8 cellular contexts compared by ENCODE assay signal in the genomic region with DNA sequence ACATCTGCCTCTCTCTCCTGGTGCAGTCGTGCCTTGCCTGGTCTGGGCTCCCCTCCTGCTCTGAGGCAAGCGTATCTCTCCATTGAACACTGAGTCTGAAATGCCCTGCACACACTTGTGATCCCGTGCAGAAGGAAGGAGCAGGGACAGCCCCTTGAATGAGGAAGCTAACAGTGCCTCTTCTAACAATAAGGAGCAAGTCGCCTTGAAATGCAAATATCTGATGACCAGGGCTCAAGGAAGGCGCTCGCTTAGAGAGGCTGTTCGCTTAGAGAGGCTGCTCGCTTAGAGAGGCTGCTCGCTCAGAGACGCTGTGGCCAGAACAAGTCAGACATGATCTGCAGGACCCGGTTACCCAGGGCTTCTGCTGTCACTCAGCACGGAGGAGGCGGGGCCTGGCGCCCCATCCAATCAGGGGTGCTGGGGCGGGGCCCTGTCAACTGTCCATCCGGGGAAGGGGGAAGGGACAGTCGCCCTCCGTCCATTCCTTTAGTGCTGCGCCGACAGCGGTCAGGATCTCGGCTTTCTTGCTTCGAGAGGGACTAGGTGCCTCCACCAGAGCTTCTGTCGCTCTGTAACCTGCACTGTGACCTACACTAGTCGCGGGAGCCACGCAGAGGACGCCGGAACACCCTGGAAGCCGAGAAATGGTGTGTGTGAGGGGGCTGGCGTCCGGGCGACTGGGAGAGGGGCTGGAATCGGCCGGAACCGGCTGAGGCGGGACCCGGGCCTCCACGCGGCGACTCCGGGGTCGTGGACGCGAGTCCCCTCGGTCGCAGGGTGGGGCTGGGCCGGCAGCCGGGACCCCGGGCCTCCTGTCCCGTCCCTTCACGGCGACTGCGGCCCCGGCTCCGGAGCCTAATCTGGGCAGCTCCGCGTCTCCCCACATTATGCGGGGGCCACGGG.
DNase-seq lines count a peak whose midpoint lies in the region; ATAC-seq and TF ChIP-seq lines count a peak whose summit lies in the region.

A gene (plus strand): TSS at position 473 of the 906 bp plus-strand sequence. CDS start 175 bp downstream, at position 648.

- peak; percentile 1 for TF ChIP-seq CTCF in DND-41 (IDR thresholded peaks at IDR 0.05; ENCODE audit: borderline replicate concordance, extremely low read depth, low read length, poor library complexity, severe bottlenecking)

- H3K27me3 ChIP-seq in DND-41 (ENCODE audit: insufficient read depth, low read length, poor library complexity), result no peaks in the 10 kb centered on the region
- no peaks in the 10 kb centered on the region for H3K27me3 ChIP-seq in neuron (ENCODE audit: insufficient read depth, low read length)

- H4K20me1 ChIP-seq in DND-41 (ENCODE audit: insufficient read depth, low read length), result no peaks in the 10 kb centered on the region

- DNase-seq in DND-41, result peak; percentile 90
- peak; percentile 83 for DNase-seq in activated gamma-delta T cell treated with Interleukin-2 at 50 U/mL for 16 hours
- peak; percentile 89 for DNase-seq in foreskin melanocyte
- peak; percentile 90 for DNase-seq in stromal cell of bone marrow (ENCODE audit: low read depth)

- H3K4me1 ChIP-seq in DND-41 (ENCODE audit: insufficient read depth, low read length) (peaks cover 22% of the 10 kb centered on the region), neuron (ENCODE audit: insufficient read depth, low read length) (peaks cover 6% of the 10 kb centered on the region)

- H3K79me2 ChIP-seq in DND-41 (ENCODE audit: insufficient read depth, low read length), result peaks cover 15% of the 10 kb centered on the region

- H3K36me3 ChIP-seq in DND-41 (ENCODE audit: insufficient read depth, low read length), result no peaks in the 10 kb centered on the region
- peaks cover 7% of the 10 kb centered on the region; the same call in 1 of the 2 replicates for H3K36me3 ChIP-seq in KOPT-K1 (ENCODE audit: insufficient read depth, low read length)
- peaks cover 29% of the 10 kb centered on the region for H3K36me3 ChIP-seq in neuron (ENCODE audit: insufficient read depth, low read length)

- H3K4me3 ChIP-seq in DND-41 (ENCODE audit: low read depth in 1 of 2, low read length in 2 of 2), result peak within 1 kb of the TSS; percentile 71 to 92
- peak within 1 kb of the TSS; percentile 81 for H3K4me3 ChIP-seq in neuron (ENCODE audit: low read length)

- peak within 1 kb of the TSS; percentile 76 for H3K9ac ChIP-seq in DND-41 (ENCODE audit: low read depth, low read length)

- ATAC-seq in DND-41 (ENCODE audit: insufficient read depth, low read depth) (peak; percentile 98), GM21737 (IDR thresholded peaks at IDR 0.05; ENCODE audit: unreplicated experiment) (peak; percentile 97)

- H3K9me3 ChIP-seq in DND-41 (ENCODE audit: insufficient read depth, low read length, severe bottlenecking) (no peaks in the 10 kb centered on the region), KOPT-K1 (ENCODE audit: insufficient read depth, low read length, poor library complexity, severe bottlenecking) (peaks cover 2% of the 10 kb centered on the region), neuron (ENCODE audit: low read length) (peaks cover 20% of the 10 kb centered on the region)

- H3K4me2 ChIP-seq in DND-41 (ENCODE audit: insufficient read depth, low read length), result peak within 1 kb of the TSS; percentile 76

- TF ChIP-seq POLR2A in Raji (IDR thresholded peaks at IDR 0.05; ENCODE audit: insufficient read depth, low read depth, low read length), result peak; percentile 93

- H3K27ac ChIP-seq in DND-41 (ENCODE audit: low read length), result peak within 1 kb of the TSS; percentile 83
- peak within 1 kb of the TSS; percentile 73 for H3K27ac ChIP-seq in KOPT-K1 (ENCODE audit: low read depth, low read length, poor library complexity, severe bottlenecking)

- H2AFZ ChIP-seq in DND-41 (ENCODE audit: low read depth, low read length), result peak within 1 kb of the TSS; percentile 98
- peak within 1 kb of the TSS; percentile 58 for H2AFZ ChIP-seq in neuron (ENCODE audit: low read depth, low read length)

Comparison
In these comparisons a context has a peak if more than half of its experiments do, and no peak if none do; other contexts are left out.
1. Peak in every context shown above with its lines: DNase-seq, ATAC-seq, H3K4me3 ChIP-seq and H3K27ac ChIP-seq.